ENCODE assay signal across 8 cellular contexts in the genomic region with DNA sequence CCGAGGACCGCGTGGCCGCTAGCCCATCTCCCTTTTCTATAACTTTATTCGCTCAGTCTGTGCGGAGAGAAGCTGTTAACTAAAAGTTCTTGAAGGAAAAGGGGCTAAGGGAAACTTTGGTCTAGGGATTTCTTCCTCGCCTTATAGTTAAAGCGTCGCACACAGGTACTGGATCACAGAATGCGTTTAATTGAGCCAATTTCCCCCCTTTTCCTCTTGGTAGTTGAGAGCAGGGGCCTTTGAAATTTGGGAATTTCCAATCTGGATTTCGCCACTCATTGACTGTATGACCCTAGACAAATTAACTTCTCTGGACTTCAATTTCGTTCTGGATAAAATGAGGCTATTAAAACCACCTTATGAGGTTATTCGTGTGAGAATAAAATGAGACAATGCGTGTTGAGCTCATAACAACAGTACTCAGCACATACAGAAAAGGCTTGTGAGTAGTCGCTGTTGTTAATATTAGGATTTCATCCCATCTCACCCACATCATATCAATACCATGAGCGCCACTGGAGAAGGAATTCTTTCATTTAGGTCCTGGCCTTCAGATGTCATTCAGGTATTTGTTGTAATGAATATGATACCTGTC. TPM values are rescaled to one million over a fixed set of nuclear protein-coding genes. Genes with fewer than 3 reads are reported as not detected.
DNase-seq lines count a peak whose midpoint lies in the region; ATAC-seq and TF ChIP-seq lines count a peak whose summit lies in the region.

No MANE protein-coding gene starts in this region.

- intact Hi-C loops in mucosa of descending colon (cut with DNase I, micrococcal nuclease), result no loop called here

- H3K36me3 ChIP-seq in HUES64 (ENCODE audit: insufficient read depth, low read length) (peaks cover 16% of the 10 kb centered on the region), muscle layer of colon (ENCODE audit: insufficient read depth, low read length) (no peaks in the 10 kb centered on the region), mucosa of descending colon (ENCODE audit: low read depth) (no peaks in the 10 kb centered on the region)

- peaks cover 6% of the 10 kb centered on the region for H3K27me3 ChIP-seq in HUES64 (ENCODE audit: insufficient read depth, low read length)
- no peaks in the 10 kb centered on the region for H3K27me3 ChIP-seq in muscle layer of colon (ENCODE audit: control insufficient read depth in 1 of 2, insufficient read depth in 2 of 2, low read length in 2 of 2)

- ATAC-seq in mucosa of descending colon, result no peak

- WGBS in HUES64, result 62% methylated on average over 16 of the region's 16 CpGs

- H3K4me3 ChIP-seq in AG04449 (ENCODE audit: low read depth, low read length) (peak overlapping the region; percentile 66), HUES64 (ENCODE audit: low read length) (peak overlapping the region; percentile 89), cardiac fibroblast (replicated peaks in 1 of 2; ENCODE audit: low read depth in 2 of 2, low read length in 2 of 2) (peak overlapping the region; percentile 54 to 85), muscle layer of colon (ENCODE audit: low read depth in 1 of 2, low read length in 2 of 2) (peak overlapping the region; percentile 63 to 80), mucosa of descending colon (no peak overlapping the region)

- H3K4me1 ChIP-seq in HUES64 (ENCODE audit: insufficient read depth, low read length) (peaks cover 5% of the 10 kb centered on the region), muscle layer of colon (ENCODE audit: insufficient read depth, low read length) (peaks cover 4% of the 10 kb centered on the region), mucosa of descending colon (ENCODE audit: low read depth) (peaks cover 11% of the 10 kb centered on the region)

- H3K9ac ChIP-seq in HUES64 (ENCODE audit: low read depth, low read length) (peak overlapping the region; percentile 88), muscle layer of colon (ENCODE audit: low read length) (peak overlapping the region; percentile 7)

- H3K9me3 ChIP-seq in HUES64 (ENCODE audit: insufficient read depth, low read depth, low read length) (no peaks in the 10 kb centered on the region), muscle layer of colon (ENCODE audit: low read length) (no peaks in the 10 kb centered on the region), mucosa of descending colon (no peaks in the 10 kb centered on the region)

- CTCF ChIA-PET in AG04449 (lab: Yijun Ruan, JAX), result interaction anchor here (0.8 to 1.3 kb wide), 3 partner anchors 34 to 131 kb away, joined by 3 to 5 read pairs (median 4); no protein-coding TSS in a partner anchor

- TF ChIP-seq CTCF in AG04449 (IDR thresholded peaks at IDR 0.05; ENCODE audit: insufficient read depth, low read length, missing control alignments) (no peak), cardiac fibroblast (IDR thresholded peaks at IDR 0.05; ENCODE audit: low read depth, low read length) (no peak), mucosa of descending colon (IDR thresholded peaks at IDR 0.05) (no peak)

- POLR2A ChIA-PET in AG04449 (lab: Yijun Ruan, JAX), result interaction anchor here (0.7 to 1.2 kb wide), 4 partner anchors 14 to 131 kb away, joined by 3 to 6 read pairs (median 4); no protein-coding TSS in a partner anchor

- peak overlapping the region; percentile 79 for H3K27ac ChIP-seq in HUES64 (ENCODE audit: low read depth, low read length)
- H3K27ac ChIP-seq in muscle layer of colon (ENCODE audit: low read depth, low read length), result peak overlapping the region; percentile 85

- DNase-seq in AG04449 (ENCODE audit: low read depth, low spot score), result no peak
- DNase-seq in cardiac fibroblast (ENCODE audit: low read depth in 2 of 2), result no peak
- DNase-seq in NOMO-1 treated with dmso at 0.1 percent for 144 hours (lab: John Stamatoyannopoulos, UW; ENCODE audit: unreplicated experiment), result no peak
- no peak for DNase-seq in mucosa of descending colon
- no peak for DNase-seq in OCI-M1 (lab: John Stamatoyannopoulos, UW)
- no peak for DNase-seq in retina

RNA-seq across cellular contexts. Expression of a gene that starts 0.8 kb away (rescaled TPM):
- 152 TPM for polyA plus RNA-seq in HUES64 (2013, experiment 1 of 2)
- polyA plus RNA-seq in HUES64 (2013, experiment 2 of 2), result 173 TPM
- 10 to 100 TPM; 55.3 to 65.8 (median 58.4) TPM for total RNA-seq in mucosa of descending colon
